ENCODE assay signal across 1 cellular context in genomic region chr10:102673961-102674511, GRCh38.
TF ChIP-seq lines count a peak whose summit lies in the region.

No MANE protein-coding gene starts in this region.

TF ChIP-seq in GM12878, 131 proteins besides CTCF, POLR2A, EP300 and RAD21 (continued from another document and continues in another):
- no peak for TF ChIP-seq PRDM15 (CRISPR knock-in tag; IDR thresholded peaks at IDR 0.05)
- TF ChIP-seq BHLHE40 (IDR thresholded peaks at IDR 0.05; ENCODE audit: borderline replicate concordance in 1 of 2, low read depth in 2 of 2, low read length in 1 of 2), result peak in 1 of 2 experiments; percentile 45; a peak in 1 of 4 replicates
- peak; percentile 62 for TF ChIP-seq MLLT1 (IDR thresholded peaks at IDR 0.05)
- no peak for TF ChIP-seq TARDBP (IDR thresholded peaks at IDR 0.05; ENCODE audit: borderline replicate concordance)
- 0 out of 4 replicates have a peak, but pooled peaks have one; percentile 11 to 15 for TF ChIP-seq IKZF2 (IDR thresholded peaks at IDR 0.05)
- no peak for TF ChIP-seq NFIC (IDR thresholded peaks at IDR 0.05; ENCODE audit: low read depth, low read length)
- TF ChIP-seq EED (IDR thresholded peaks at IDR 0.05; ENCODE audit: low read depth), result 0 out of 2 replicates have a peak, but pooled peaks have one; percentile 37
- TF ChIP-seq YY1 (IDR thresholded peaks at IDR 0.05; ENCODE audit: low read depth, low read length), result peak; percentile 74
- TF ChIP-seq IRF3 (IDR thresholded peaks at IDR 0.05), result no peak
- TF ChIP-seq MTA2 (IDR thresholded peaks at IDR 0.05; ENCODE audit: low read depth), result no peak
- TF ChIP-seq TBL1XR1 (IDR thresholded peaks at IDR 0.05; ENCODE audit: low read depth, low read length), result no peak
- no peak for TF ChIP-seq HDAC2 (IDR thresholded peaks at IDR 0.05)
- TF ChIP-seq BRCA1 (IDR thresholded peaks at IDR 0.05; ENCODE audit: low read depth, low read length), result no peak
- TF ChIP-seq CREB1 (IDR thresholded peaks at IDR 0.05; ENCODE audit: low read depth), result peak; percentile 76
- TF ChIP-seq ZBTB4 (CRISPR knock-in tag; IDR thresholded peaks at IDR 0.05), result no peak
- TF ChIP-seq HCFC1 (IDR thresholded peaks at IDR 0.05; ENCODE audit: low read length), result no peak
- peak; percentile 72 for TF ChIP-seq RUNX3 (IDR thresholded peaks at IDR 0.05; ENCODE audit: low read length)
- no peak for TF ChIP-seq SMARCA5 (IDR thresholded peaks at IDR 0.05)
- peak; percentile 93 for TF ChIP-seq RFX5 (IDR thresholded peaks at IDR 0.05; ENCODE audit: low read depth, low read length)
- TF ChIP-seq EGR1 (IDR thresholded peaks at IDR 0.05; ENCODE audit: borderline replicate concordance in 1 of 2, low read depth in 2 of 2, low read length in 2 of 2), result 0 out of 3 replicates have a peak, but pooled peaks of 1 of the 2 experiments have one; percentile 2
- no peak for TF ChIP-seq E4F1 (IDR thresholded peaks at IDR 0.05; ENCODE audit: borderline replicate concordance, partially characterized antibody)
- no peak for TF ChIP-seq SMAD5 (IDR thresholded peaks at IDR 0.05; ENCODE audit: low read depth)
- no peak for TF ChIP-seq SUPT20H (IDR thresholded peaks at IDR 0.05; ENCODE audit: borderline replicate concordance, control insufficient read depth, low read depth, low read length)
- no peak for TF ChIP-seq CBX3 (IDR thresholded peaks at IDR 0.05; ENCODE audit: borderline replicate concordance, low read depth)
- 0 out of 2 replicates have a peak, but pooled peaks have one; percentile 44 for TF ChIP-seq LARP7 (IDR thresholded peaks at IDR 0.05)
- no peak for TF ChIP-seq CEBPZ (IDR thresholded peaks at IDR 0.05; ENCODE audit: low read depth, low read length)
- TF ChIP-seq SREBF2 (IDR thresholded peaks at IDR 0.05; ENCODE audit: low read length), result no peak
- TF ChIP-seq ZBTB40 (IDR thresholded peaks at IDR 0.05; ENCODE audit: borderline replicate concordance), result peak; percentile 52; the same call in 1 of the 2 replicates
- 0 out of 2 replicates have a peak, but pooled peaks have one; percentile 18 for TF ChIP-seq RELB (IDR thresholded peaks at IDR 0.05; ENCODE audit: low read depth)
- TF ChIP-seq ZNF24 (IDR thresholded peaks at IDR 0.05), result no peak
- peak; percentile 97 for TF ChIP-seq BMI1 (IDR thresholded peaks at IDR 0.05; ENCODE audit: borderline replicate concordance)
- no peak for TF ChIP-seq MAX (IDR thresholded peaks at IDR 0.05; ENCODE audit: low read depth, low read length)
- TF ChIP-seq WRNIP1 (IDR thresholded peaks at IDR 0.05; ENCODE audit: borderline replicate concordance, low read depth, low read length), result no peak
- TF ChIP-seq NRF1 (conservative IDR thresholded peaks at IDR 0.05; ENCODE audit: low read depth, low read length), result no peak
- TF ChIP-seq SPI1 (IDR thresholded peaks at IDR 0.05; ENCODE audit: borderline replicate concordance, insufficient read depth, low read depth, low read length), result 0 out of 2 replicates have a peak, but pooled peaks have one; percentile 9
